In genomic region chr10:61987951-61988379, GRCh38 we compare ENCODE assay signal across 8 cellular contexts.
A peak's percentile ranks its signal among the peaks of the same experiment; 100 is the strongest.
DNase-seq lines count a peak whose midpoint lies in the region; ATAC-seq and TF ChIP-seq lines count a peak whose summit lies in the region.

No MANE protein-coding gene starts in this region.

- H3K4me1 ChIP-seq in adrenal gland (replicated peaks in 1 of 2), result peaks cover 17 to 29% of the 10 kb centered on the region in 2 donors
- H3K4me1 ChIP-seq in prostate gland (replicated peaks), result peaks cover 6% of the 10 kb centered on the region

- no peak for TF ChIP-seq POLR2A in adrenal gland (IDR thresholded peaks at IDR 0.05)
- no peak for TF ChIP-seq POLR2A in prostate gland (IDR thresholded peaks at IDR 0.05)

- WGBS in adrenal gland, 4 donors, result 25 to 58% (median 41%) methylated on average over 2 of the region's 2 CpGs
- WGBS in prostate gland, result 1% methylated on average over 2 of the region's 2 CpGs

- H3K36me3 ChIP-seq in GM06990 (ENCODE audit: control insufficient read depth, insufficient read depth, low read length) (no peaks in the 10 kb centered on the region; the same call in 1 of the 2 replicates), adrenal gland (replicated peaks in 1 of 2) (no peaks in the 10 kb centered on the region), prostate gland (no peaks in the 10 kb centered on the region)

- H3K9me3 ChIP-seq in adrenal gland (replicated peaks in 1 of 3), result no peaks in the 10 kb centered on the region
- no peaks in the 10 kb centered on the region for H3K9me3 ChIP-seq in prostate gland

- H3K27me3 ChIP-seq in GM06990 (replicated peaks; ENCODE audit: control insufficient read depth, insufficient read depth, low read length) (no peaks in the 10 kb centered on the region), adrenal gland (no peaks in the 10 kb centered on the region), prostate gland (replicated peaks; ENCODE audit: insufficient read depth) (no peaks in the 10 kb centered on the region)

- peak; percentile 81 for DNase-seq in GM06990 (ENCODE audit: extremely low read depth, insufficient read length)
- no peak for DNase-seq in adrenal gland
- no peak for DNase-seq in prostate gland (ENCODE audit: low spot score)
- no peak for DNase-seq in NCI-H2081 treated with DMSO at 0.1 percent for 48 hours (lab: John Stamatoyannopoulos, UW)
- DNase-seq in NCI-H1694 (lab: John Stamatoyannopoulos, UW), result no peak
- no peak for DNase-seq in SHP77 (lab: John Stamatoyannopoulos, UW)

- TF ChIP-seq CTCF in GM06990 (IDR thresholded peaks at IDR 0.05; ENCODE audit: insufficient read depth, low read length, poor library complexity, severe bottlenecking), result no peak
- TF ChIP-seq CTCF in adrenal gland (IDR thresholded peaks at IDR 0.05), result no peak
- no peak for TF ChIP-seq CTCF in prostate gland (IDR thresholded peaks at IDR 0.05)

- ATAC-seq in GM19452 (IDR thresholded peaks at IDR 0.05; ENCODE audit: unreplicated experiment) (peak; percentile 97), HG03457 (IDR thresholded peaks at IDR 0.05; ENCODE audit: unreplicated experiment) (peak; percentile 97)

- intact Hi-C loops in adrenal gland (cut with DNase I) (no loop called here), prostate gland (cut with DNase I) (loop anchor here (5.0 kb wide), 1 partner anchor 46 kb away; no protein-coding TSS in a partner anchor)

- peak overlapping the region in 3 of 5 donors; percentile 4 to 30 (median 20) for H3K27ac ChIP-seq in adrenal gland
- H3K27ac ChIP-seq in prostate gland, result peak overlapping the region; percentile 11 to 57

- H3K4me3 ChIP-seq in GM06990 (replicated peaks; ENCODE audit: low read depth, low read length) (peak overlapping the region; percentile 32), adrenal gland (no peak overlapping the region), prostate gland (no peak overlapping the region)
